ENCODE assay signal across 10 cellular contexts in the genomic region with DNA sequence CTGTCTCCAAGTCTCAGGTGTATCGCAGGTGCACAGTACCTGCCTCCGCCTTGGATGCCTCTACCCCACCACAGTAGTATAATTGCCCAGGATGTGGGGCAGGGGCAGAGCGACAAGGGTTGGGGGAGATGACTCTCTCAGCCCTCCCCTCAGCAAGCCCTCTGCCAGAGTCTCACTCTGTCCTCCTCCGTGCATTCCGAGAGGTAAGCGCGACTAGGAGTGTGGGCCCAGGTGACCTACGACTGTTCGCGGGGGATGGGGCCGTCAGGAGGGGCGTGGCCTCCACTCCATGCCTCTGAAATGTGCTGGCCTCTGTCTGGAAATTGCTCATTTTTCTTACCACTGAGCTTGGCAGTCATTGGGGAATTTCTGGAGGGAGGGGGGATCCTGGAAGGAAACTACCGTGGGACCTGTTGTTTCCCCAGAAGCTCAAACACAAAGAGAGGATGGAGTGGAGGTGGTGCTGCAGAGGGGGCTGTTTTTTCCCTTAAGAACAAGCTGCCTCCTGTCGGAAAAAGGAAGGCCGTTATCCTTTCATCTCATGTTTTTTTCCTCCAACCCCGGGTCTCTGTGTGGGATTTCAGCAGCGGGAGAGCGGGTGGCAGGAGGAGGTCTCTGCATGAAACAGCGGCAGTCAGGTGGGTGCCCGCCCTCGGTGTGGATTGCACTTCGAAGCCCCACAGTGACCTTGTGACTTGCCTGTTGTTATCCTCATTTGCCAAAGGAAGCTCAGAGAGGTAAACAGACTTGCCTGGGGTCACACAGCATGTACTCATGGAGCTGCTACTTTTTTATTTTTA. TPM values are rescaled to one million over a fixed set of nuclear protein-coding genes. Genes with fewer than 3 reads are reported as not detected.
DNase-seq lines count a peak whose midpoint lies in the region; ATAC-seq and TF ChIP-seq lines count a peak whose summit lies in the region.
"Had no signal": no experiment of that assay in that cellular context is flagged by ENCODE, and none has a peak within 500 bp of the region (broad histone marks: within the 10 kb centered on the region; RNA-seq: fewer than 3 reads in every experiment).

No MANE protein-coding gene starts in this region.

- H3K9me3 Mint-ChIP-seq in activated T-cell treated with anti-CD3 and anti-CD28 coated beads, Interleukin-2, amount 50 U/mL, for 4 hours, result peaks cover 4% of the 10 kb centered on the region
- H3K9me3 Mint-ChIP-seq in CD8-positive, alpha-beta T cell, result no peaks in the 10 kb centered on the region

- no peak overlapping the region for H3K4me3 Mint-ChIP-seq in activated T-cell treated with anti-CD3 and anti-CD28 coated beads, Interleukin-2, amount 50 U/mL, for 4 hours
- H3K4me3 Mint-ChIP-seq in CD8-positive, alpha-beta T cell, result no peak overlapping the region

- H3K27me3 Mint-ChIP-seq in activated T-cell treated with anti-CD3 and anti-CD28 coated beads, Interleukin-2, amount 50 U/mL, for 4 hours (ENCODE audit: low read depth), result no peaks in the 10 kb centered on the region
- H3K27me3 Mint-ChIP-seq in CD8-positive, alpha-beta T cell (ENCODE audit: low read depth), result peaks cover 2% of the 10 kb centered on the region

- no peak for TF ChIP-seq CTCF in AG04449 (IDR thresholded peaks at IDR 0.05; ENCODE audit: insufficient read depth, low read length, missing control alignments)
- no peak for TF ChIP-seq CTCF in mucosa of descending colon (IDR thresholded peaks at IDR 0.05)
- no peak for TF ChIP-seq CTCF in CD8-positive, alpha-beta T cell (IDR thresholded peaks at IDR 0.05)

- H3K4me1 ChIP-seq in NT2/D1 (ENCODE audit: insufficient read depth, insufficient read length) (peaks cover 36% of the 10 kb centered on the region), mucosa of descending colon (ENCODE audit: low read depth) (peaks cover 15% of the 10 kb centered on the region)
- H3K4me1 ChIP-seq in CD8-positive, alpha-beta T cell (ENCODE audit: insufficient read depth, low read length), result no peaks in the 10 kb centered on the region

- CTCF ChIA-PET in AG04449 (lab: Yijun Ruan, JAX), result interaction anchor here (0.6 to 2.4 kb wide), 7 partner anchors 11 to 441 kb away, joined by 3 to 16 read pairs (median 4); a partner anchor contains a TSS
- CTCF ChIA-PET in CD8-positive, alpha-beta T cell (lab: Charles Lee), result interaction anchor here (0.6 to 0.7 kb wide), 2 partner anchors 15 to 51 kb away, joined by 3 read pairs; no protein-coding TSS in a partner anchor

- ATAC-seq in esophagus mucosa (peak; percentile 37), mucosa of descending colon (peak; percentile 8)
- no peak for ATAC-seq in activated T-cell treated with anti-CD3 and anti-CD28 coated beads, Interleukin-2, amount 50 U/mL, for 4 hours
- ATAC-seq in CD8-positive, alpha-beta T cell, result no peak

- intact Hi-C loops in mucosa of descending colon (cut with DNase I, micrococcal nuclease), result no loop called here
- intact Hi-C loops in CD8-positive, alpha-beta T cell (cut with DNase I, micrococcal nuclease), result no loop called here

- H3K36me3 Mint-ChIP-seq in activated T-cell treated with anti-CD3 and anti-CD28 coated beads, Interleukin-2, amount 50 U/mL, for 4 hours (ENCODE audit: insufficient read depth), result no peaks in the 10 kb centered on the region
- H3K36me3 Mint-ChIP-seq in CD8-positive, alpha-beta T cell, result no peaks in the 10 kb centered on the region

- H3K4me1 Mint-ChIP-seq in activated T-cell treated with anti-CD3 and anti-CD28 coated beads, Interleukin-2, amount 50 U/mL, for 4 hours (ENCODE audit: low read depth), result no peaks in the 10 kb centered on the region
- H3K4me1 Mint-ChIP-seq in CD8-positive, alpha-beta T cell (ENCODE audit: low read depth), result no peaks in the 10 kb centered on the region

- no peaks in the 10 kb centered on the region for H3K27me3 ChIP-seq in NT2/D1 (ENCODE audit: insufficient read depth, insufficient read length)
- no peaks in the 10 kb centered on the region for H3K27me3 ChIP-seq in CD8-positive, alpha-beta T cell (ENCODE audit: insufficient read depth, low read length)

- H3K27ac ChIP-seq in CD8-positive, alpha-beta T cell (ENCODE audit: low read depth, low read length), result no peak overlapping the region

- no peaks in the 10 kb centered on the region for H3K9me3 ChIP-seq in NT2/D1 (ENCODE audit: insufficient read depth, low read length)
- H3K9me3 ChIP-seq in mucosa of descending colon, result no peaks in the 10 kb centered on the region
- no peaks in the 10 kb centered on the region for H3K9me3 ChIP-seq in CD8-positive, alpha-beta T cell (ENCODE audit: low read length)

- H3K27ac Mint-ChIP-seq in CD8-positive, alpha-beta T cell, result no peak overlapping the region

- H3K9ac ChIP-seq in NT2/D1 (ENCODE audit: insufficient read length, low read depth), result peak overlapping the region; percentile 12

- POLR2A ChIA-PET in AG04449 (lab: Yijun Ruan, JAX), result interaction anchor here (0.6 to 1.6 kb wide), 3 partner anchors 12 to 16 kb away, joined by 3 to 13 read pairs (median 6); a partner anchor contains a TSS
- POLR2A ChIA-PET in CD8-positive, alpha-beta T cell (lab: Charles Lee), result no interaction called here

- no peak overlapping the region for H3K4me3 ChIP-seq in AG04449 (ENCODE audit: low read depth, low read length)
- no peak overlapping the region for H3K4me3 ChIP-seq in NT2/D1 (ENCODE audit: insufficient read length, low read depth)
- H3K4me3 ChIP-seq in mucosa of descending colon, result no peak overlapping the region
- H3K4me3 ChIP-seq in CD8-positive, alpha-beta T cell (ENCODE audit: low read depth, low read length), result no peak overlapping the region

- no peaks in the 10 kb centered on the region for H3K36me3 ChIP-seq in NT2/D1 (ENCODE audit: insufficient read depth, insufficient read length, low read length)
- no peaks in the 10 kb centered on the region for H3K36me3 ChIP-seq in mucosa of descending colon (ENCODE audit: low read depth)
- H3K36me3 ChIP-seq in CD8-positive, alpha-beta T cell (ENCODE audit: insufficient read depth, low read length), result no peaks in the 10 kb centered on the region

- DNase-seq in AG04449 (ENCODE audit: low read depth, low spot score) (peak; percentile 36), NT2/D1 (ENCODE audit: low read depth, low spot score) (no peak), mucosa of descending colon (peak in 1 of 3 donors; percentile 55), T-helper 2 cell (no peak)
- no peak for DNase-seq in activated T-cell treated with anti-CD3 and anti-CD28 coated beads, Interleukin-2, amount 50 U/mL, for 4 hours
- DNase-seq in activated CD4-positive, alpha-beta T cell treated with anti-CD3 and anti-CD28 coated beads for 1 hour, result no peak
- DNase-seq in CD8-positive, alpha-beta T cell, result no peak
- DNase-seq: COR-L47, NCI-H1694 treated with DMSO at 0.1 percent for 48 hours had no signal

RNA-seq across cellular contexts. Expression of a gene that starts 13.0 kb away (rescaled TPM):
- total RNA-seq in esophagus mucosa (81.2 TPM), mucosa of descending colon (10 to 100 TPM; 75.1 to 83.8 (median 80.8) TPM)
- 10 to 100 TPM in 2 of 3 donors, 1 to 10 TPM in 1; 9.2 to 17.5 (median 13.0) TPM for total RNA-seq in activated T-cell treated with anti-CD3 and anti-CD28 coated beads, Interleukin-2, amount 50 U/mL, for 4 hours
- 1 to 10 TPM; 3.1 to 3.2 TPM for total RNA-seq in CD8-positive, alpha-beta T cell

RNA-seq across cellular contexts. Expression of a gene that starts 16.5 kb away (rescaled TPM):
- 20.3 TPM for total RNA-seq in esophagus mucosa
- total RNA-seq in mucosa of descending colon, result 10 to 100 TPM; 13.6 to 19.0 (median 14.2) TPM
- 10 to 100 TPM; 35.0 to 38.4 (median 36.3) TPM for total RNA-seq in activated T-cell treated with anti-CD3 and anti-CD28 coated beads, Interleukin-2, amount 50 U/mL, for 4 hours
- 10 to 100 TPM; 21.3 to 23.5 TPM for total RNA-seq in CD8-positive, alpha-beta T cell

Comparison
In these comparisons a context has a peak if more than half of its experiments do, and no peak if none do; other contexts are left out.
1. ATAC-seq: peak in esophagus mucosa (single experiment) and mucosa of descending colon (single experiment); none in activated T-cell treated with anti-CD3 and anti-CD28 coated beads, Interleukin-2, amount 50 U/mL, for 4 hours (0 of 2) and CD8-positive, alpha-beta T cell (single experiment).